In genomic region chr2:201580486-201580885, GRCh38 we compare ENCODE assay signal across 15 cellular contexts.
A peak's percentile ranks its signal among the peaks of the same experiment; 100 is the strongest.
DNase-seq lines count a peak whose midpoint lies in the region; ATAC-seq and TF ChIP-seq lines count a peak whose summit lies in the region.
"Had no signal": no experiment of that assay in that cellular context is flagged by ENCODE, and none has a peak within 500 bp of the region (broad histone marks: within the 10 kb centered on the region; RNA-seq: fewer than 3 reads in every experiment).

No MANE protein-coding gene starts in this region.

- H3K9me3 Mint-ChIP-seq in type B pancreatic cell (no peaks in the 10 kb centered on the region), progenitor cell of endocrine pancreas (ENCODE audit: low read depth) (no peaks in the 10 kb centered on the region)

- peak; percentile 51 for ATAC-seq in left lobe of liver
- no peak for ATAC-seq in GM18909 (IDR thresholded peaks at IDR 0.05; ENCODE audit: poor library complexity, unreplicated experiment)
- ATAC-seq: body of pancreas had no signal

- peaks cover 3% of the 10 kb centered on the region for H3K27me3 Mint-ChIP-seq in type B pancreatic cell
- H3K27me3 Mint-ChIP-seq in progenitor cell of endocrine pancreas: no peaks in the 10 kb centered on the region

- H3K27me3 ChIP-seq in AG04450 (ENCODE audit: control insufficient read depth, insufficient read depth, low read length): no peaks in the 10 kb centered on the region
- no peaks in the 10 kb centered on the region for H3K27me3 ChIP-seq in HL-60 (ENCODE audit: insufficient read depth, poor library complexity, severe bottlenecking)
- H3K27me3 ChIP-seq: BLaER1, body of pancreas, sigmoid colon, thyroid gland had no signal

- no peaks in the 10 kb centered on the region for H3K4me1 Mint-ChIP-seq in type B pancreatic cell (ENCODE audit: unreplicated experiment)
- peaks cover 2% of the 10 kb centered on the region for H3K4me1 Mint-ChIP-seq in progenitor cell of endocrine pancreas (ENCODE audit: low read depth)

- TF ChIP-seq CTCF in AG04450 (IDR thresholded peaks at IDR 0.05; ENCODE audit: low read depth, low read length) (no peak), HL-60 (IDR thresholded peaks at IDR 0.05; ENCODE audit: insufficient read depth, low read length) (no peak), type B pancreatic cell (conservative IDR thresholded peaks at IDR 0.05) (no peak), progenitor cell of endocrine pancreas (IDR thresholded peaks at IDR 0.05; ENCODE audit: unreplicated experiment) (no peak)

- no peaks in the 10 kb centered on the region for H3K9me3 ChIP-seq in AG04450 (ENCODE audit: control insufficient read depth, insufficient read depth, low read length)
- H3K9me3 ChIP-seq: BLaER1, body of pancreas, sigmoid colon, thyroid gland had no signal

- POLR2A ChIA-PET in AG04450 (lab: Yijun Ruan, JAX): no interaction called here

- DNase-seq in AG04450 (ENCODE audit: low read depth, low spot score) (peak; percentile 66), HL-60 (ENCODE audit: low read depth in 1 of 2, low spot score in 1 of 2) (peak; percentile 34 to 35), amniotic epithelial cell (ENCODE audit: low read depth) (peak; percentile 94), left lobe of liver (ENCODE audit: low spot score) (no peak), type B pancreatic cell (ENCODE audit: extremely low spot score, unreplicated experiment) (no peak), progenitor cell of endocrine pancreas (ENCODE audit: low spot score, unreplicated experiment) (no peak), SHP77 (lab: John Stamatoyannopoulos, UW) (no peak)
- DNase-seq: body of pancreas, MM.1S, NCI-H446, RPMI8226, sigmoid colon, thyroid gland had no signal

- CTCF ChIA-PET in AG04450 (lab: Charles Lee): no interaction called here

- H3K27ac ChIP-seq in AG04450 (ENCODE audit: low read depth, low read length) (no peak overlapping the region), HL-60 (replicated peaks) (no peak overlapping the region)
- H3K27ac ChIP-seq: BLaER1, body of pancreas, sigmoid colon, thyroid gland had no signal

- H3K27ac Mint-ChIP-seq in type B pancreatic cell (no peak overlapping the region), progenitor cell of endocrine pancreas (no peak overlapping the region)

- H3K4me3 ChIP-seq in AG04450 (ENCODE audit: low read depth, low read length) (no peak overlapping the region), HL-60 (replicated peaks; ENCODE audit: insufficient read depth, low read length) (no peak overlapping the region)
- H3K4me3 ChIP-seq: BLaER1, body of pancreas, sigmoid colon, thyroid gland had no signal

- no peak overlapping the region for H3K4me3 Mint-ChIP-seq in type B pancreatic cell
- H3K4me3 Mint-ChIP-seq in progenitor cell of endocrine pancreas (ENCODE audit: low read depth): no peak overlapping the region

- no peaks in the 10 kb centered on the region for H3K36me3 Mint-ChIP-seq in type B pancreatic cell
- H3K36me3 Mint-ChIP-seq in progenitor cell of endocrine pancreas (ENCODE audit: insufficient read depth): no peaks in the 10 kb centered on the region

Comparison
In these comparisons a context has a peak if more than half of its experiments do, and no peak if none do; other contexts are left out.
1. DNase-seq: peak in AG04450 (single experiment), HL-60 (2 of 2) and amniotic epithelial cell (single experiment); none in left lobe of liver (single experiment), type B pancreatic cell (single experiment), progenitor cell of endocrine pancreas (single experiment) and SHP77 (0 of 2).